ENCODE assay signal across 8 cellular contexts in genomic region chr16:48117217-48118105, GRCh38. TPM values are rescaled to one million over a fixed set of nuclear protein-coding genes. Genes with fewer than 3 reads are reported as not detected.
DNase-seq lines count a peak whose midpoint lies in the region; ATAC-seq, FAIRE-seq and TF ChIP-seq lines count a peak whose summit lies in the region.

No MANE protein-coding gene starts in this region.

- H3K27ac ChIP-seq in OCI-LY3 (ENCODE audit: low read length) (no peak overlapping the region), small intestine (ENCODE audit: low read depth in 1 of 2, low read length in 1 of 2) (no peak overlapping the region)

- no peak overlapping the region for H3K4me3 ChIP-seq in OCI-LY3 (ENCODE audit: low read length)
- no peak overlapping the region for H3K4me3 ChIP-seq in small intestine (ENCODE audit: low read depth in 1 of 2, low read length in 2 of 2)

- H3K79me2 ChIP-seq in OCI-LY3 (ENCODE audit: low read length), result no peaks in the 10 kb centered on the region

- ATAC-seq in HG02884 (IDR thresholded peaks at IDR 0.05; ENCODE audit: unreplicated experiment) (peak; percentile 68), HG03457 (IDR thresholded peaks at IDR 0.05; ENCODE audit: unreplicated experiment) (no peak)

- WGBS in small intestine, 3 donors, result 64 to 65% (median 64%) methylated on average over 22 of the region's 22 CpGs

- TF ChIP-seq CTCF in OCI-LY3 (IDR thresholded peaks at IDR 0.05; ENCODE audit: low read depth, low read length), result peak; percentile 83

- peak; percentile 33 for DNase-seq in activated gamma-delta T cell treated with Interleukin-2 at 50 U/mL for 16 hours
- no peak for DNase-seq in activated gamma-delta T cell (lab: John Stamatoyannopoulos, UW)
- peak; percentile 67 for DNase-seq in activated T-cell treated with anti-CD3 and anti-CD28 coated beads for 48 hours (ENCODE audit: low read depth)
- DNase-seq in germinal center (ENCODE audit: low spot score), result peak; percentile 87
- peak; percentile 5 for DNase-seq in small intestine

- no peaks in the 10 kb centered on the region for H3K36me3 ChIP-seq in OCI-LY3 (replicated peaks; ENCODE audit: low read depth, low read length)
- no peaks in the 10 kb centered on the region for H3K36me3 ChIP-seq in small intestine (ENCODE audit: control insufficient read depth in 2 of 2, insufficient read depth in 2 of 2, low read length in 2 of 2)

- H4K20me1 ChIP-seq in OCI-LY3 (ENCODE audit: insufficient read depth, low read length), result no peaks in the 10 kb centered on the region

- H3K9me3 ChIP-seq in OCI-LY3 (ENCODE audit: insufficient read depth, low read length), result no peaks in the 10 kb centered on the region
- H3K9me3 ChIP-seq in small intestine (ENCODE audit: control insufficient read depth, low read depth), result no peaks in the 10 kb centered on the region

- H3K27me3 ChIP-seq in OCI-LY3 (ENCODE audit: low read depth, low read length) (peaks cover 9% of the 10 kb centered on the region), small intestine (ENCODE audit: control insufficient read depth in 2 of 2, insufficient read depth in 2 of 2, low read length in 2 of 2) (peaks cover 0 to 2% of the 10 kb centered on the region in 2 donors)

- no peak overlapping the region for H3K9ac ChIP-seq in OCI-LY3 (ENCODE audit: low read length)

- H3K4me2 ChIP-seq in OCI-LY3 (ENCODE audit: low read length), result peak overlapping the region; percentile 26; the same call in 1 of the 2 replicates

- H2AFZ ChIP-seq in OCI-LY3 (ENCODE audit: low read depth, low read length), result peak overlapping the region; percentile 54; the same call in 1 of the 2 replicates

- FAIRE-seq in small intestine (lab: Jason Lieb, UNC), result no peak

- no peaks in the 10 kb centered on the region for H3K4me1 ChIP-seq in OCI-LY3 (ENCODE audit: low read length)
- no peaks in the 10 kb centered on the region for H3K4me1 ChIP-seq in small intestine (ENCODE audit: control insufficient read depth in 2 of 2, insufficient read depth in 1 of 2, low read depth in 1 of 2, low read length in 1 of 2)

RNA-seq across cellular contexts. Expression of gene ABCC12, which starts 38.3 kb away (rescaled TPM):
- not detected for polyA plus RNA-seq in small intestine
